In the genomic region with DNA sequence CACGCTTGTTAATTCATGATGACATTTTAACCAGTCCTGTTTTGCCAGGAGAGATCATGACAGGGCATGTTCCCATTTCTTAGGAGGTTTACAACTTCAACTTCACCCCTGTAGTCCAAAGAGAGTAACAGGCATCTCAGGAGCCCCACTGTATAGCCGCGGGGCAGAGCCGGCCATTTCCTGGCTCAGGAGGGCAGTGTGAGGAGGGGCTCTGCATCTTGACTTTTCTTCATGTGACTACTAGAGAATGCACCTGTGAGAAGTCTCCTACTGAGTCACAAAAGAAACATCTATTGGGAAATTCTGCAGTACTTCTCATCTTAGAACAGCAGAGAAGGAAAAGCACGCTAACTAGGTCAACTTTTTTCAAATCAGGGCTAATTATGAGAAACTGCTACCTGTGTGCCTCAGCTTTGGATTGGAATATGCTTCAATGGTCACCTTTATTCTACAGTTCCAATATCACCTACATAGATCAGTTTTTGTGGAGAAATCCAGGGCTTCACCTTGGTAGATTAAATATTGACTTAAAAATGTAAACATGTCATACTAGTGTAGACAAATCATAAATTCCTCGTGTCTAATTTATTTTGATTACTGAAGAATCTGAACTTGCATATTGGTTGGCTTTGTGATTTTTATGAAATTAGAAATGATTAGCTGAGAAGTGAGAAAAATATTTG, we compare ENCODE assay signal across 23 cellular contexts. TPM values are rescaled to one million over a fixed set of nuclear protein-coding genes. Genes with fewer than 3 reads are reported as not detected.
DNase-seq lines count a peak whose midpoint lies in the region; TF ChIP-seq lines count a peak whose summit lies in the region.
"Had no signal": no experiment of that assay in that cellular context is flagged by ENCODE, and none has a peak within 500 bp of the region (broad histone marks: within the 10 kb centered on the region; RNA-seq: fewer than 3 reads in every experiment).

No MANE protein-coding gene starts in this region.

- H3F3A ChIP-seq in SK-N-SH (replicated peaks; ENCODE audit: insufficient read depth): no peaks in the 10 kb centered on the region

- H3K9me3 Mint-ChIP-seq in type B pancreatic cell: peaks cover 17% of the 10 kb centered on the region

- DNase-seq in DMS53 (lab: John Stamatoyannopoulos, UW): peak; percentile 15
- no peak for DNase-seq in DMS53 treated with DMSO at 0.1 percent for 48 hours (lab: John Stamatoyannopoulos, UW; ENCODE audit: unreplicated experiment)
- DNase-seq in iPS-NIHi11 (ENCODE audit: low spot score): peak; percentile 31
- DNase-seq in type B pancreatic cell (ENCODE audit: extremely low spot score, unreplicated experiment): no peak
- DNase-seq in SK-N-SH: no peak
- no peak for DNase-seq in T-helper 1 cell
- DNase-seq in NCI-H2227 (lab: John Stamatoyannopoulos, UW; ENCODE audit: unreplicated experiment): no peak
- DNase-seq: 8988T; activated CD8-positive, alpha-beta T cell treated with anti-CD3 and anti-CD28 coated beads for 36 hours; activated naive CD4-positive, alpha-beta T cell; activated T-cell treated with anti-CD3 and anti-CD28 coated beads, Interleukin-2, amount 50 U/mL, for 1 hour; BE2C; NCI-H187 treated with DMSO at 0.1 percent for 48 hours; NCI-H446; SJCRH30; T-helper 2 cell; transverse colon had no signal

- H3K4me3 Mint-ChIP-seq in type B pancreatic cell: peak overlapping the region; percentile 12
- H3K4me3 Mint-ChIP-seq: activated CD8-positive, alpha-beta T cell treated with anti-CD3 and anti-CD28 coated beads for 36 hours; nephron; stimulated activated naive CD8-positive, alpha-beta T cell treated with anti-CD3 and anti-CD28 coated beads, Interleukin-15, Interleukin-2, amounts not matched to agents 100 ng/mL and 50 ng/mL, for 24 hours had no signal

- H3K4me3 ChIP-seq in SK-N-SH (ENCODE audit: low read depth in 2 of 2, low read length in 1 of 2): no peak overlapping the region
- H3K4me3 ChIP-seq: SJCRH30, skin epidermis, transverse colon had no signal

- H3K79me2 ChIP-seq in SK-N-SH (ENCODE audit: insufficient read depth): no peaks in the 10 kb centered on the region

- no peak overlapping the region for H3K27ac Mint-ChIP-seq in type B pancreatic cell
- H3K27ac Mint-ChIP-seq: activated CD8-positive, alpha-beta T cell treated with anti-CD3 and anti-CD28 coated beads for 36 hours; nephron; progenitor cell of endocrine pancreas; stimulated activated naive CD8-positive, alpha-beta T cell treated with anti-CD3 and anti-CD28 coated beads, Interleukin-15, Interleukin-2, amounts not matched to agents 100 ng/mL and 50 ng/mL, for 24 hours had no signal

- peaks cover 25% of the 10 kb centered on the region; the same call in 1 of the 2 replicates for H3K27me3 ChIP-seq in SK-N-SH (ENCODE audit: insufficient read depth)
- H3K27me3 ChIP-seq: SJCRH30 had no signal

- no peak for TF ChIP-seq CTCF in VCaP (conservative IDR thresholded peaks at IDR 0.05)
- no peak for TF ChIP-seq CTCF in type B pancreatic cell (conservative IDR thresholded peaks at IDR 0.05)
- TF ChIP-seq CTCF in SK-N-SH (IDR thresholded peaks at IDR 0.05): no peak

- H3K36me3 Mint-ChIP-seq in type B pancreatic cell: no peaks in the 10 kb centered on the region

- H3K36me3 ChIP-seq in SK-N-SH (replicated peaks in 1 of 2; ENCODE audit: control insufficient read depth in 1 of 2, insufficient read depth in 2 of 2, low read length in 1 of 2): no peaks in the 10 kb centered on the region
- H3K36me3 ChIP-seq: BE2C, SJCRH30, transverse colon had no signal

- no peak for TF ChIP-seq RAD21 in SK-N-SH (IDR thresholded peaks at IDR 0.05; ENCODE audit: low read length)

- H3K9ac ChIP-seq in SK-N-SH: no peak overlapping the region

- H4K20me1 ChIP-seq in SK-N-SH (ENCODE audit: insufficient read depth): no peaks in the 10 kb centered on the region

- peak overlapping the region; percentile 52 for H3K27ac ChIP-seq in VCaP
- H3K27ac ChIP-seq in SK-N-SH (ENCODE audit: low read depth in 2 of 2, low read length in 1 of 2): no peak overlapping the region
- H3K27ac ChIP-seq: HL-60, SJCRH30, skin epidermis, transverse colon had no signal

- no peaks in the 10 kb centered on the region for H3K9me3 ChIP-seq in SK-N-SH
- H3K9me3 ChIP-seq: BE2C, SJCRH30, transverse colon had no signal

- no peaks in the 10 kb centered on the region for H3K9me2 ChIP-seq in SK-N-SH

- CTCF ChIA-PET in SK-N-SH (lab: Yijun Ruan, JAX): interaction anchor here (1.2 kb wide), 1 partner anchor 35 kb away, joined by 3 read pairs; no protein-coding TSS in a partner anchor

- peaks cover 24% of the 10 kb centered on the region for H3K4me1 Mint-ChIP-seq in type B pancreatic cell (ENCODE audit: unreplicated experiment)

- no peak overlapping the region for H3K4me2 ChIP-seq in SK-N-SH

- no peaks in the 10 kb centered on the region for H3K4me1 ChIP-seq in SK-N-SH (ENCODE audit: control insufficient read depth in 1 of 2, insufficient read depth in 2 of 2, low read depth in 1 of 2, low read length in 1 of 2)
- H3K4me1 ChIP-seq: BE2C, transverse colon had no signal

- TF ChIP-seq EP300 in SK-N-SH (IDR thresholded peaks at IDR 0.05; ENCODE audit: borderline replicate concordance in 1 of 2, low read depth in 1 of 2, low read length in 1 of 2): no peak

- no peak overlapping the region for H2AFZ ChIP-seq in SK-N-SH (ENCODE audit: low read depth)

- POLR2A ChIA-PET in SK-N-SH (lab: Yijun Ruan, JAX): no interaction called here

- 22% methylated on average over 6 of the region's 6 CpGs for WGBS in SK-N-SH (ENCODE audit: low lambda C conversion rate)

- H3K27me3 Mint-ChIP-seq in type B pancreatic cell: peaks cover 3% of the 10 kb centered on the region
- H3K27me3 Mint-ChIP-seq: progenitor cell of endocrine pancreas had no signal

TF ChIP-seq in SK-N-SH, 30 proteins besides CTCF, POLR2A, EP300 and RAD21:
- TF ChIP-seq RFX5 (IDR thresholded peaks at IDR 0.05; ENCODE audit: low read length) (no peak), IRF3 (IDR thresholded peaks at IDR 0.05; ENCODE audit: low read depth, low read length) (no peak), NRF1 (IDR thresholded peaks at IDR 0.05; ENCODE audit: low read depth, low read length) (no peak)

RNA-seq across cellular contexts. Expression of gene SIM1, which starts 28.6 kb away (rescaled TPM):
- total RNA-seq in type B pancreatic cell (ENCODE audit: low replicate concordance): 6.3 and 7.1 TPM in 2 replicates
- polyA plus RNA-seq in SK-N-SH (2012; rRNA removed): 0.02 TPM in 1 of 2 replicates, not detected in the other
- polyA plus RNA-seq in SK-N-SH (2012; cell fraction: cytosol; rRNA removed): 0.01 and 0.03 TPM in 2 replicates
- 0.01 TPM in 1 of 2 replicates, not detected in the other for polyA plus RNA-seq in SK-N-SH (2012; cell fraction: nucleus; rRNA removed)
- total RNA-seq: activated CD8-positive, alpha-beta T cell treated with anti-CD3 and anti-CD28 coated beads for 36 hours; transverse colon had no signal

Comparison
In these comparisons a context has a peak if more than half of its experiments do, and no peak if none do; other contexts are left out.
1. DNase-seq: peak in DMS53 (single experiment) and iPS-NIHi11 (single experiment); none in DMS53 treated with DMSO at 0.1 percent for 48 hours (single experiment), type B pancreatic cell (single experiment), SK-N-SH (single experiment), T-helper 1 cell (0 of 5) and NCI-H2227 (single experiment).